18 cellular contexts compared by ENCODE assay signal in genomic region chr7:137976700-137977099, GRCh38. TPM values are rescaled to one million over a fixed set of nuclear protein-coding genes. Genes with fewer than 3 reads are reported as not detected.
DNase-seq lines count a peak whose midpoint lies in the region; FAIRE-seq and TF ChIP-seq lines count a peak whose summit lies in the region.
"Had no signal": no experiment of that assay in that cellular context is flagged by ENCODE, and none has a peak within 500 bp of the region (broad histone marks: within the 10 kb centered on the region; RNA-seq: fewer than 3 reads in every experiment).

No MANE protein-coding gene starts in this region.

- no peaks in the 10 kb centered on the region for H3K27me3 Mint-ChIP-seq in brain
- H3K27me3 Mint-ChIP-seq in neural crest cell (ENCODE audit: low read depth), result no peaks in the 10 kb centered on the region
- no peaks in the 10 kb centered on the region for H3K27me3 Mint-ChIP-seq in progenitor cell of endocrine pancreas
- H3K27me3 Mint-ChIP-seq: central memory CD8-positive, alpha-beta T cell; effector memory CD8-positive, alpha-beta T cell had no signal

- CTCF ChIA-PET in HEK293 (lab: Yijun Ruan, JAX), result no interaction called here

- H3K27ac Mint-ChIP-seq in brain, result peak overlapping the region in 4 of 5 experiments; percentile 19 to 75 (median 48)
- H3K27ac Mint-ChIP-seq in neural crest cell (ENCODE audit: unreplicated experiment), result peak overlapping the region; percentile 90
- H3K27ac Mint-ChIP-seq in progenitor cell of endocrine pancreas, result no peak overlapping the region
- H3K27ac Mint-ChIP-seq: effector memory CD8-positive, alpha-beta T cell had no signal

- no peak overlapping the region for H3K4me3 Mint-ChIP-seq in brain
- H3K4me3 Mint-ChIP-seq in neural crest cell, result peak overlapping the region; percentile 32
- no peak overlapping the region for H3K4me3 Mint-ChIP-seq in progenitor cell of endocrine pancreas (ENCODE audit: low read depth)
- H3K4me3 Mint-ChIP-seq: central memory CD8-positive, alpha-beta T cell; effector memory CD8-positive, alpha-beta T cell; nephron progenitor cell had no signal

- H3K4me3 ChIP-seq in HEK293 (ENCODE audit: low read depth, low read length), result no peak overlapping the region
- H3K4me3 ChIP-seq: SK-N-MC had no signal

- H3K27ac ChIP-seq in HEK293 (ENCODE audit: extremely low read depth, low read depth, low read length) (no peak overlapping the region), substantia nigra (ENCODE audit: low read depth, low read length, poor library complexity, severe bottlenecking) (peak overlapping the region; percentile 17)

- TF ChIP-seq CTCF in HEK293 (tag by site-specific recombination; IDR thresholded peaks at IDR 0.05) (no peak), brain (conservative IDR thresholded peaks at IDR 0.05) (no peak), neural crest cell (conservative IDR thresholded peaks at IDR 0.05) (no peak), progenitor cell of endocrine pancreas (IDR thresholded peaks at IDR 0.05; ENCODE audit: unreplicated experiment) (no peak)

- H3K4me1 Mint-ChIP-seq in brain, result peaks cover 43% of the 10 kb centered on the region
- H3K4me1 Mint-ChIP-seq in neural crest cell, result peaks cover 83% of the 10 kb centered on the region
- peaks cover 42% of the 10 kb centered on the region for H3K4me1 Mint-ChIP-seq in progenitor cell of endocrine pancreas (ENCODE audit: low read depth)

- no peaks in the 10 kb centered on the region for H3K4me1 ChIP-seq in HEK293 (ENCODE audit: control insufficient read depth, insufficient read depth, low read length)

- no peak for DNase-seq in neural crest cell (ENCODE audit: low read depth, low spot score)
- no peak for DNase-seq in substantia nigra (lab: John Stamatoyannopoulos, UW)
- DNase-seq in progenitor cell of endocrine pancreas (ENCODE audit: low spot score, unreplicated experiment), result no peak
- no peak for DNase-seq in NK-92 (lab: John Stamatoyannopoulos, UW; ENCODE audit: unreplicated experiment)
- no peak for DNase-seq in RCC 7860 (ENCODE audit: low spot score)
- DNase-seq in NOMO-1 treated with dmso at 0.1 percent for 144 hours (lab: John Stamatoyannopoulos, UW; ENCODE audit: unreplicated experiment), result no peak
- DNase-seq: effector memory CD8-positive, alpha-beta T cell; EL; Kasumi-1; NCI-H1105; NCI-H526; nephron progenitor cell; stimulated activated naive CD4-positive, alpha-beta T cell; T-helper 9 cell had no signal

- H3K9me3 Mint-ChIP-seq in brain (peaks cover 0 to 5% (median 1%) of the 10 kb centered on the region in 5 experiments), neural crest cell (no peaks in the 10 kb centered on the region), progenitor cell of endocrine pancreas (ENCODE audit: low read depth) (no peaks in the 10 kb centered on the region)
- H3K9me3 Mint-ChIP-seq: central memory CD8-positive, alpha-beta T cell; effector memory CD8-positive, alpha-beta T cell had no signal

- peaks cover 48% of the 10 kb centered on the region for H3K36me3 Mint-ChIP-seq in brain
- peaks cover 6% of the 10 kb centered on the region for H3K36me3 Mint-ChIP-seq in neural crest cell (ENCODE audit: low read depth)
- H3K36me3 Mint-ChIP-seq in progenitor cell of endocrine pancreas (ENCODE audit: insufficient read depth), result peaks cover 2% of the 10 kb centered on the region

- H3K9me3 ChIP-seq in HEK293 (ENCODE audit: control insufficient read depth, insufficient read depth, low read depth, low read length), result no peaks in the 10 kb centered on the region

- POLR2A ChIA-PET in HEK293 (lab: Yijun Ruan, JAX), result no interaction called here

- H3K36me3 ChIP-seq in HEK293 (ENCODE audit: control insufficient read depth in 2 of 2, insufficient read depth in 1 of 2, low read length in 2 of 2), result no peaks in the 10 kb centered on the region

- no peak for FAIRE-seq in RCC 7860 (lab: Jason Lieb, UNC)

TF ChIP-seq in HEK293, 187 proteins besides CTCF, POLR2A, EP300 and RAD21:
- TF ChIP-seq ZFHX2 (tag by site-specific recombination; conservative IDR thresholded peaks at IDR 0.05), result 0 out of 2 replicates have a peak, but pooled peaks have one; percentile 8
- TF ChIP-seq ZNF596 (tag by site-specific recombination; IDR thresholded peaks at IDR 0.05), result no peak

RNA-seq across cellular contexts. Expression of gene CREB3L2, which starts 25.2 kb away (rescaled TPM):
- polyA plus RNA-seq in brain (ENCODE audit: insufficient read depth, low read depth, low replicate concordance), result 7.1 TPM
- total RNA-seq in neural crest cell (51.1 and 51.9 TPM in 2 replicates), progenitor cell of endocrine pancreas (65.9 and 66.9 TPM in 2 replicates)
